ENCODE assay signal across 20 cellular contexts in the genomic region with DNA sequence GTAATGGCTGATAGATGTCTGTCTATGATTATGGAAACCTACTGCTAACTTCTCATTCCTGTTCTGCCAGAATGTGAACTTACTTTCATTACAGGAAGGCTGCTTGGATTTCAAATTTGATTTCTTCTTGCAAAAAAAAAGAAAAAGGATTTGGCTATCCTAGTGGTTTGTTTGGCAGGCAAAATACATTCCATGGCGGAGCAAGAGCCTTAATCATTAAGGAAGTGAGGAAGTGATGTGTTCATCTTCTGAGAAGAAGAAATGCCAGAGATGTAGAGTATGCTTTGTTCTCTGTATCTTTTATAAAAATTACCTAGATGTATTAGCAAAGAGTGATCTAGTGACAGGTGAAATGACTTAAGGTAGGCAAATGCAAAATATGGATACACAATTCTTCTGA.
DNase-seq lines count a peak whose midpoint lies in the region; ATAC-seq and TF ChIP-seq lines count a peak whose summit lies in the region.
"Had no signal": no experiment of that assay in that cellular context is flagged by ENCODE, and none has a peak within 500 bp of the region (broad histone marks: within the 10 kb centered on the region; RNA-seq: fewer than 3 reads in every experiment).

No MANE protein-coding gene starts in this region.

- H2BK12ac ChIP-seq in H9 (ENCODE audit: insufficient read length, low read depth, low read length), result no peak overlapping the region

- no peak overlapping the region for H2BK5ac ChIP-seq in H9 (ENCODE audit: insufficient read length, low read length)

- peaks cover 0 to 3% of the 10 kb centered on the region in 2 experiments; a peak in 2 of 4 replicates for H3K4me1 Mint-ChIP-seq in H9
- H3K4me1 Mint-ChIP-seq: IgD-negative memory B cell; stimulated activated effector memory CD8-positive, alpha-beta T cell treated with anti-CD3 and anti-CD28 coated beads, Interleukin-12 subunit alpha, Interleukin-12 subunit beta, amount 100 ng/mL, for 72 hours had no signal

- DNase-seq in AG04449 (ENCODE audit: low read depth, low spot score), result peak; percentile 71
- peak; percentile 32 for DNase-seq in GM04503 (ENCODE audit: low read depth)
- peak; percentile 79 for DNase-seq in astrocyte of the spinal cord (ENCODE audit: low read depth, low spot score)
- DNase-seq in foreskin keratinocyte, result peak; percentile 14 to 66
- no peak for DNase-seq in NCI-H1436 treated with DMSO at 0.1 percent for 48 hours (lab: John Stamatoyannopoulos, UW)
- DNase-seq in GDM1 (lab: John Stamatoyannopoulos, UW), result no peak
- DNase-seq in H9, result no peak
- DNase-seq: activated CD4-positive, alpha-beta T cell treated with anti-CD3 and anti-CD28 coated beads for 48 hours; activated T-cell treated with anti-CD3 and anti-CD28 coated beads for 4 hours; NCI-H1105; nephron progenitor cell; SHP77 treated with DMSO at 0.1 percent for 48 hours; trophoblast cell had no signal

- no peaks in the 10 kb centered on the region for H3K23me2 ChIP-seq in H9 (ENCODE audit: insufficient read length, low read depth, low read length, poor library complexity, severe bottlenecking)

- no peak overlapping the region for H2BK120ac ChIP-seq in H9 (ENCODE audit: low read depth, low read length, poor library complexity, severe bottlenecking)

- no peak overlapping the region for H3K18ac ChIP-seq in H9 (ENCODE audit: insufficient read length, low read depth, low read length)

- no CpG with 5 or more reads among the region's 1 CpG for WGBS in H9 (ENCODE audit: extremely low coverage, insufficient read length, low lambda C conversion rate)

- H3K23ac ChIP-seq in H9 (ENCODE audit: insufficient read length, low read depth, low read length), result no peak overlapping the region

- H2BK20ac ChIP-seq in H9 (ENCODE audit: low read depth, low read length, poor library complexity, severe bottlenecking), result no peak overlapping the region

- H3K79me2 ChIP-seq in H9 (ENCODE audit: insufficient read depth, low read length), result no peaks in the 10 kb centered on the region

- H3K36me3 Mint-ChIP-seq in H9 (ENCODE audit: insufficient read depth in 1 of 3, low read depth in 3 of 3), result no peaks in the 10 kb centered on the region
- H3K36me3 Mint-ChIP-seq: activated naive CD8-positive, alpha-beta T cell; IgD-negative memory B cell; stimulated activated effector memory CD8-positive, alpha-beta T cell treated with anti-CD3 and anti-CD28 coated beads, Interleukin-12 subunit alpha, Interleukin-12 subunit beta, amount 100 ng/mL, for 72 hours had no signal

- peaks cover 33% of the 10 kb centered on the region for H3K27me3 Mint-ChIP-seq in H9 (ENCODE audit: low read depth)
- H3K27me3 Mint-ChIP-seq: activated naive CD8-positive, alpha-beta T cell; IgD-negative memory B cell had no signal

- H4K20me1 ChIP-seq in H9 (ENCODE audit: control insufficient read depth, insufficient read depth, insufficient read length), result no peaks in the 10 kb centered on the region

- no peaks in the 10 kb centered on the region for H3K9me3 ChIP-seq in H9 (ENCODE audit: control insufficient read depth, low read depth, low read length)
- H3K9me3 ChIP-seq: HAP-1 had no signal

- H3T11ph ChIP-seq in H9 (ENCODE audit: low read length), result no peak overlapping the region

- no peak overlapping the region for H4K5ac ChIP-seq in H9 (ENCODE audit: insufficient read length, low read depth, low read length)

- no peak overlapping the region for H4K8ac ChIP-seq in H9 (replicated peaks; ENCODE audit: insufficient read length, low read depth, low read length)

- H3K9ac ChIP-seq in H9 (ENCODE audit: extremely low read depth, insufficient read length, low read length), result no peak overlapping the region

- in situ Hi-C loops in astrocyte of the spinal cord (cut with HindIII; ENCODE audit: low sequenced_read_pairs), result no loop called here

- H2AK5ac ChIP-seq in H9 (ENCODE audit: insufficient read length, low read length), result no peak overlapping the region

- H3K4me1 ChIP-seq in foreskin keratinocyte (peaks cover 27% of the 10 kb centered on the region), H9 (ENCODE audit: insufficient read depth, low read length) (no peaks in the 10 kb centered on the region)

- peak; percentile 35 for ATAC-seq in foreskin keratinocyte
- no peak for ATAC-seq in HG03139 (IDR thresholded peaks at IDR 0.05; ENCODE audit: unreplicated experiment)
- ATAC-seq: stimulated activated effector memory CD8-positive, alpha-beta T cell treated with anti-CD3 and anti-CD28 coated beads, Interleukin-12 subunit alpha, Interleukin-12 subunit beta, amount 100 ng/mL, for 72 hours had no signal

- TF ChIP-seq CTCF in AG04449 (IDR thresholded peaks at IDR 0.05; ENCODE audit: insufficient read depth, low read length, missing control alignments), result no peak
- TF ChIP-seq CTCF in astrocyte of the spinal cord (IDR thresholded peaks at IDR 0.05; ENCODE audit: low read depth, low read length), result no peak
- TF ChIP-seq CTCF in foreskin keratinocyte (conservative IDR thresholded peaks at IDR 0.05), result no peak
- no peak for TF ChIP-seq CTCF in H9 (conservative IDR thresholded peaks at IDR 0.05)

- no peak overlapping the region for H4K91ac ChIP-seq in H9 (ENCODE audit: insufficient read length, low read depth, low read length)

- no peak overlapping the region for H3K4ac ChIP-seq in H9 (ENCODE audit: low read depth, low read length)

- H3K56ac ChIP-seq in H9 (ENCODE audit: insufficient read length, low read depth, low read length), result no peak overlapping the region

- no peak overlapping the region for H2AFZ ChIP-seq in H9 (ENCODE audit: low read length)

- no peak overlapping the region for H2BK15ac ChIP-seq in H9 (ENCODE audit: low read depth, low read length)

- no peaks in the 10 kb centered on the region for H3K27me3 ChIP-seq in foreskin keratinocyte
- peaks cover 2% of the 10 kb centered on the region; the same call in 1 of the 2 replicates for H3K27me3 ChIP-seq in H9 (ENCODE audit: insufficient read depth, low read length)

- CTCF ChIA-PET in AG04449 (lab: Yijun Ruan, JAX), result no interaction called here

- H3K4me3 Mint-ChIP-seq in H9, result no peak overlapping the region
- H3K4me3 Mint-ChIP-seq: activated naive CD8-positive, alpha-beta T cell; IgD-negative memory B cell; nephron progenitor cell; stimulated activated effector memory CD8-positive, alpha-beta T cell treated with anti-CD3 and anti-CD28 coated beads, Interleukin-12 subunit alpha, Interleukin-12 subunit beta, amount 100 ng/mL, for 72 hours had no signal

- POLR2A ChIA-PET in AG04449 (lab: Yijun Ruan, JAX), result no interaction called here

- H3K27ac ChIP-seq in foreskin keratinocyte, result no peak overlapping the region
- no peak overlapping the region for H3K27ac ChIP-seq in H9 (ENCODE audit: insufficient read length, low read depth, low read length)
- H3K27ac ChIP-seq: skin epidermis had no signal

- H3K79me1 ChIP-seq in H9 (ENCODE audit: insufficient read depth, low read depth, low read length, poor library complexity, severe bottlenecking), result no peaks in the 10 kb centered on the region

- no peaks in the 10 kb centered on the region for H3K9me3 Mint-ChIP-seq in H9
- H3K9me3 Mint-ChIP-seq: nephron progenitor cell had no signal

- H3K27ac Mint-ChIP-seq in H9, result no peak overlapping the region
- H3K27ac Mint-ChIP-seq: activated naive CD8-positive, alpha-beta T cell; IgD-negative memory B cell; nephron progenitor cell; stimulated activated effector memory CD8-positive, alpha-beta T cell treated with anti-CD3 and anti-CD28 coated beads, Interleukin-12 subunit alpha, Interleukin-12 subunit beta, amount 100 ng/mL, for 72 hours had no signal

- no peak overlapping the region for H3K4me3 ChIP-seq in AG04449 (ENCODE audit: low read depth, low read length)
- H3K4me3 ChIP-seq in astrocyte of the spinal cord (ENCODE audit: low read depth, low read length), result no peak overlapping the region
- H3K4me3 ChIP-seq: HAP-1, lung, skin epidermis had no signal

- H3K4me2 ChIP-seq in H9 (ENCODE audit: insufficient read depth, insufficient read length, low read length), result no peak overlapping the region

- no peak overlapping the region for H3K14ac ChIP-seq in H9 (ENCODE audit: insufficient read depth, low read length)

Comparison
In these comparisons a context has a peak if more than half of its experiments do, and no peak if none do; other contexts are left out.
1. DNase-seq: peak in AG04449 (single experiment), GM04503 (single experiment), astrocyte of the spinal cord (single experiment) and foreskin keratinocyte (2 of 2); none in NCI-H1436 treated with DMSO at 0.1 percent for 48 hours (single experiment), GDM1 (single experiment) and H9 (single experiment).